Comparison of ENCODE assay signal across 1 cellular context in the genomic region with DNA sequence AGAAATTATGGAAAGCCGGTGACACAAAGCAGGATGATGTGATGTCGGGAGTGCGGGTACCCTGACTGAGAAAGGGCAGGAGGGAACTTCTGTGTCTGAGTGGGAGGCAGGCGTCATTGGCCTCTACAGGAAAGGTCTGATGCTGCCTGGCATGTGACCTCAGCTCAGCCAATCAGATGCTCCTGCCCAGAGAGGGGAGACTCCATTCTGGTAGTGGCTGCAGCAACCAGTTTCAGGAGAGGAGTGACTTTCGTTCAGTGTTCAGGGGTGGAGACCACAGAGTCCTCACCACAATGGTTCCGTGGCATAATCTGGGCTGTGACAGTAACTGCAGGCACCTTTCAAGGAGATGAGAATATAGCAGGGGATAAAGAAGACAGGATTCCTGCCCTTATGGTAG.
A peak's percentile ranks its signal among the peaks of the same experiment; 100 is the strongest.
TF ChIP-seq lines count a peak whose summit lies in the region.

No MANE protein-coding gene starts in this region.

TF ChIP-seq in K562, 482 proteins besides CTCF, POLR2A, EP300 and RAD21 (continued from another document):
- no peak for TF ChIP-seq ZNF146 (CRISPR knock-in tag; IDR thresholded peaks at IDR 0.05; ENCODE audit: unreplicated experiment)
- TF ChIP-seq WHSC1 (IDR thresholded peaks at IDR 0.05; ENCODE audit: low read length) = no peak
- peak; percentile 4 for TF ChIP-seq RBM25 (IDR thresholded peaks at IDR 0.05; ENCODE audit: low read depth, low read length, severe bottlenecking)
- no peak for TF ChIP-seq ZNF311 (CRISPR knock-in tag; IDR thresholded peaks at IDR 0.05)
- no peak for TF ChIP-seq NCOA1 (IDR thresholded peaks at IDR 0.05; ENCODE audit: low read depth)
- no peak for TF ChIP-seq CHD2 (IDR thresholded peaks at IDR 0.05; ENCODE audit: low read depth, low read length)
- TF ChIP-seq, protein P1, sequence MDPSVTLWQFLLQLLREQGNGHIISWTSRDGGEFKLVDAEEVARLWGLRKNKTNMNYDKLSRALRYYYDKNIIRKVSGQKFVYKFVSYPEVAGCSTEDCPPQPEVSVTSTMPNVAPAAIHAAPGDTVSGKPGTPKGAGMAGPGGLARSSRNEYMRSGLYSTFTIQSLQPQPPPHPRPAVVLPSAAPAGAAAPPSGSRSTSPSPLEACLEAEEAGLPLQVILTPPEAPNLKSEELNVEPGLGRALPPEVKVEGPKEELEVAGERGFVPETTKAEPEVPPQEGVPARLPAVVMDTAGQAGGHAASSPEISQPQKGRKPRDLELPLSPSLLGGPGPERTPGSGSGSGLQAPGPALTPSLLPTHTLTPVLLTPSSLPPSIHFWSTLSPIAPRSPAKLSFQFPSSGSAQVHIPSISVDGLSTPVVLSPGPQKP (CRISPR knock-in tag; IDR thresholded peaks at IDR 0.05) = no peak
- TF ChIP-seq, protein P2, sequence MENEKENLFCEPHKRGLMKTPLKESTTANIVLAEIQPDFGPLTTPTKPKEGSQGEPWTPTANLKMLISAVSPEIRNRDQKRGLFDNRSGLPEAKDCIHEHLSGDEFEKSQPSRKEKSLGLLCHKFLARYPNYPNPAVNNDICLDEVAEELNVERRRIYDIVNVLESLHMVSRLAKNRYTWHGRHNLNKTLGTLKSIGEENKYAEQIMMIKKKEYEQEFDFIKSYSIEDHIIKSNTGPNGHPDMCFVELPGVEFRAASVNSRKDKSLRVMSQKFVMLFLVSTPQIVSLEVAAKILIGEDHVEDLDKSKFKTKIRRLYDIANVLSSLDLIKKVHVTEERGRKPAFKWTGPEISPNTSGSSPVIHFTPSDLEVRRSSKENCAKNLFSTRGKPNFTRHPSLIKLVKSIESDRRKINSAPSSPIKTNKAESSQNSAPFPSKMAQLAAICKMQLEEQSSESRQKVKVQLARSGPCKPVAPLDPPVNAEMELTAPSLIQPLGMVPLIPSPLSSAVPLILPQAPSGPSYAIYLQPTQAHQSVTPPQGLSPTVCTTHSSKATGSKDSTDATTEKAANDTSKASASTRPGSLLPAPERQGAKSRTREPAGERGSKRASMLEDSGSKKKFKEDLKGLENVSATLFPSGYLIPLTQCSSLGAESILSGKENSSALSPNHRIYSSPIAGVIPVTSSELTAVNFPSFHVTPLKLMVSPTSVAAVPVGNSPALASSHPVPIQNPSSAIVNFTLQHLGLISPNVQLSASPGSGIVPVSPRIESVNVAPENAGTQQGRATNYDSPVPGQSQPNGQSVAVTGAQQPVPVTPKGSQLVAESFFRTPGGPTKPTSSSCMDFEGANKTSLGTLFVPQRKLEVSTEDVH (IDR thresholded peaks at IDR 0.05; ENCODE audit: low read depth, partially characterized antibody) = no peak
- TF ChIP-seq ZKSCAN8 (CRISPR knock-in tag; IDR thresholded peaks at IDR 0.05) = no peak
- no peak for TF ChIP-seq CHCHD3 (CRISPR knock-in tag; IDR thresholded peaks at IDR 0.05)
- no peak for TF ChIP-seq HNRNPL (IDR thresholded peaks at IDR 0.05; ENCODE audit: low read depth, low read length)
- TF ChIP-seq USF1 (CRISPR knock-in tag; IDR thresholded peaks at IDR 0.05) = peak; percentile 75
- TF ChIP-seq ZNF347 (CRISPR knock-in tag; IDR thresholded peaks at IDR 0.05; ENCODE audit: low read depth) = no peak
- peak; percentile 83 for TF ChIP-seq NFYB (IDR thresholded peaks at IDR 0.05; ENCODE audit: extremely low read depth, insufficient read length)
- no peak for TF ChIP-seq SRF (CRISPR knock-in tag; IDR thresholded peaks at IDR 0.05)
- TF ChIP-seq, protein P3, sequence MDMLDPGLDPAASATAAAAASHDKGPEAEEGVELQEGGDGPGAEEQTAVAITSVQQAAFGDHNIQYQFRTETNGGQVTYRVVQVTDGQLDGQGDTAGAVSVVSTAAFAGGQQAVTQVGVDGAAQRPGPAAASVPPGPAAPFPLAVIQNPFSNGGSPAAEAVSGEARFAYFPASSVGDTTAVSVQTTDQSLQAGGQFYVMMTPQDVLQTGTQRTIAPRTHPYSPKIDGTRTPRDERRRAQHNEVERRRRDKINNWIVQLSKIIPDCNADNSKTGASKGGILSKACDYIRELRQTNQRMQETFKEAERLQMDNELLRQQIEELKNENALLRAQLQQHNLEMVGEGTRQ (CRISPR knock-in tag; IDR thresholded peaks at IDR 0.05) = peak; percentile 81
- no peak for TF ChIP-seq E2F4 (CRISPR knock-in tag; IDR thresholded peaks at IDR 0.05; ENCODE audit: low read depth)
- no peak for TF ChIP-seq ZNF644 (tag; IDR thresholded peaks at IDR 0.05; ENCODE audit: low read depth)
- TF ChIP-seq NR1H2 (CRISPR knock-in tag; IDR thresholded peaks at IDR 0.05) = no peak
- peak; percentile 53; the same call in 1 of the 2 replicates for TF ChIP-seq RAD51 (IDR thresholded peaks at IDR 0.05; ENCODE audit: borderline replicate concordance, low read depth)
- no peak for TF ChIP-seq FIP1L1 (IDR thresholded peaks at IDR 0.05; ENCODE audit: low read depth, low read length, poor library complexity, severe bottlenecking)
